8 cellular contexts compared by ENCODE assay signal in the genomic region with DNA sequence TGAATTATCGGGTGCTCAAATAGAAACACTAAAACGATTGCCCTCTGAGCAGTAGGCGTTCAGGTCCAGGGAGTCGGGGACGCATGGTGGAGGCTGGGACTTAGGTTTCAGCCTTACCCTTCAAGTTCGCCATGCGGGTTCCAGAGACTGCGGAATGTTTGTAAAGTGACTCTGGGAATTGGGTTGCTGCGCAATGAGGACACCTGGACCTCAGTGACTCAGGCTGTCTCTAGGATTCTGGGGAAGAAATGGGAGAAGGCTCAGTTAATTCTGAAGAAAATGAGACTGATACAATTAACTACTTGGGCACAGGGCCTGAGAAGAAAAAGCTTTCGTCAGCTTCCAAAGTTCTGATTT. TPM values are rescaled to one million over a fixed set of nuclear protein-coding genes. Genes with fewer than 3 reads are reported as not detected.
DNase-seq lines count a peak whose midpoint lies in the region; ATAC-seq and TF ChIP-seq lines count a peak whose summit lies in the region.

No MANE protein-coding gene starts in this region.

- H3K4me3 Mint-ChIP-seq in H9 (peak overlapping the region; percentile 61 to 76), activated B cell treated with CpG ODN at 0.5 μM for 24 hours (peak overlapping the region; percentile 90)

- H3K9me3 ChIP-seq in H9 (ENCODE audit: control insufficient read depth, low read depth, low read length) (no peaks in the 10 kb centered on the region), iPS DF 6.9 (ENCODE audit: control insufficient read depth, insufficient read depth, low read length) (no peaks in the 10 kb centered on the region), spleen (no peaks in the 10 kb centered on the region)

- no peak overlapping the region for H3K27ac Mint-ChIP-seq in H9
- peak overlapping the region; percentile 88 for H3K27ac Mint-ChIP-seq in activated B cell treated with CpG ODN at 0.5 μM for 24 hours

- H2BK15ac ChIP-seq in H9 (ENCODE audit: low read depth, low read length): no peak overlapping the region

- POLR2A ChIA-PET in activated B cell treated with CpG ODN at 0.5 μM for 24 hours (lab: Charles Lee): interaction anchor here (0.5 to 4.7 kb wide), 25 partner anchors 8 to 408 kb away, joined by 3 to 78 read pairs (median 6); a partner anchor contains a TSS

- H2AFZ ChIP-seq in H9 (ENCODE audit: low read length): no peak overlapping the region

- H3K4ac ChIP-seq in H9 (ENCODE audit: low read depth, low read length): no peak overlapping the region

- H4K8ac ChIP-seq in H9 (replicated peaks; ENCODE audit: insufficient read length, low read depth, low read length): no peak overlapping the region

- no peak overlapping the region for H2AK5ac ChIP-seq in H9 (ENCODE audit: insufficient read length, low read length)

- H2BK12ac ChIP-seq in H9 (ENCODE audit: insufficient read length, low read depth, low read length): no peak overlapping the region

- peaks cover 5 to 9% of the 10 kb centered on the region in 2 experiments for H3K4me1 Mint-ChIP-seq in H9
- peaks cover 46% of the 10 kb centered on the region for H3K4me1 Mint-ChIP-seq in activated B cell treated with CpG ODN at 0.5 μM for 24 hours

- H3K18ac ChIP-seq in H9 (ENCODE audit: insufficient read length, low read depth, low read length): no peak overlapping the region

- H2BK5ac ChIP-seq in H9 (ENCODE audit: insufficient read length, low read length): no peak overlapping the region

- H3K79me1 ChIP-seq in H9 (ENCODE audit: insufficient read depth, low read depth, low read length, poor library complexity, severe bottlenecking): no peaks in the 10 kb centered on the region

- H3K4me1 ChIP-seq in H9 (ENCODE audit: insufficient read depth, low read length) (no peaks in the 10 kb centered on the region), iPS DF 6.9 (ENCODE audit: control insufficient read depth, insufficient read depth, low read length) (no peaks in the 10 kb centered on the region), spleen (peaks cover 14 to 92% (median 42%) of the 10 kb centered on the region in 6 donors)

- ATAC-seq in activated B cell treated with CpG ODN at 0.5 μM for 24 hours (ENCODE audit: low read depth) (no peak), GM21717 (IDR thresholded peaks at IDR 0.05; ENCODE audit: unreplicated experiment) (no peak)

- peak overlapping the region; percentile 86 for H3K4me2 ChIP-seq in H9 (ENCODE audit: insufficient read depth, insufficient read length, low read length)

- no peak overlapping the region for H2BK120ac ChIP-seq in H9 (ENCODE audit: low read depth, low read length, poor library complexity, severe bottlenecking)

- DNase-seq in H9 (peak; percentile 59), activated B cell treated with CpG ODN at 0.5 μM for 24 hours (no peak), iPS DF 6.9 (ENCODE audit: low read depth, low spot score) (no peak), spleen (no peak), NCI-H1417 treated with DMSO at 0.1 percent for 48 hours (lab: John Stamatoyannopoulos, UW) (no peak), nucleus accumbens (lab: John Stamatoyannopoulos, UW) (no peak)
- no peak for DNase-seq in stimulated activated CD8-positive, alpha-beta memory T cell treated with anti-CD3 and anti-CD28 coated beads, Interleukin-4, amount 100 ng/mL, for 48 hours

- H3K79me2 ChIP-seq in H9 (ENCODE audit: insufficient read depth, low read length): no peaks in the 10 kb centered on the region

- no peaks in the 10 kb centered on the region for H3K36me3 Mint-ChIP-seq in H9 (ENCODE audit: insufficient read depth in 1 of 3, low read depth in 3 of 3)
- H3K36me3 Mint-ChIP-seq in activated B cell treated with CpG ODN at 0.5 μM for 24 hours (ENCODE audit: low read depth): peaks cover 32% of the 10 kb centered on the region

- no CpG with 5 or more reads among the region's 10 CpGs for WGBS in H9 (ENCODE audit: extremely low coverage, insufficient read length, low lambda C conversion rate)
- WGBS in iPS DF 6.9 (ENCODE audit: insufficient coverage, insufficient read length): no CpG with 5 or more reads among the region's 10 CpGs
- WGBS in spleen, 5 donors: 49 to 72% (median 64%) methylated on average over 10 of the region's 10 CpGs

- H3K27me3 ChIP-seq in H9 (ENCODE audit: insufficient read depth, low read length): peaks cover 6% of the 10 kb centered on the region; the same call in 1 of the 2 replicates
- peaks cover 12% of the 10 kb centered on the region; the same call in 1 of the 2 replicates for H3K27me3 ChIP-seq in iPS DF 6.9 (ENCODE audit: control insufficient read depth, insufficient read depth, low read length)
- H3K27me3 ChIP-seq in spleen (replicated peaks in 1 of 7): peaks cover 0 to 16% (median 0%) of the 10 kb centered on the region in 7 donors

- H3K56ac ChIP-seq in H9 (ENCODE audit: insufficient read length, low read depth, low read length): no peak overlapping the region

- H3K36me3 ChIP-seq in iPS DF 6.9 (ENCODE audit: control insufficient read depth, insufficient read depth, low read length) (no peaks in the 10 kb centered on the region), spleen (no peaks in the 10 kb centered on the region)

- H3K27ac ChIP-seq in H9 (ENCODE audit: insufficient read length, low read depth, low read length): no peak overlapping the region
- no peak overlapping the region for H3K27ac ChIP-seq in iPS DF 6.9 (ENCODE audit: low read length)
- H3K27ac ChIP-seq in spleen: peak overlapping the region; percentile 78 to 91 (median 88)

- peaks cover 61% of the 10 kb centered on the region for H3K27me3 Mint-ChIP-seq in H9 (ENCODE audit: low read depth)
- H3K27me3 Mint-ChIP-seq in activated B cell treated with CpG ODN at 0.5 μM for 24 hours: peaks cover 2% of the 10 kb centered on the region

- H3K9me3 Mint-ChIP-seq in H9 (no peaks in the 10 kb centered on the region), activated B cell treated with CpG ODN at 0.5 μM for 24 hours (no peaks in the 10 kb centered on the region)

- no peak overlapping the region for H3K23ac ChIP-seq in H9 (ENCODE audit: insufficient read length, low read depth, low read length)

- H4K91ac ChIP-seq in H9 (ENCODE audit: insufficient read length, low read depth, low read length): no peak overlapping the region

- H4K5ac ChIP-seq in H9 (ENCODE audit: insufficient read length, low read depth, low read length): no peak overlapping the region

- intact Hi-C loops in activated B cell treated with CpG ODN at 0.5 μM for 24 hours (cut with micrococcal nuclease): loop anchor here (2.0 kb wide), 1 partner anchor 15 kb away; no protein-coding TSS in a partner anchor
- intact Hi-C loops in spleen (cut with DNase I; ENCODE audit: low total_unique reads): loop anchor here (5.0 kb wide), 1 partner anchor 33 kb away; no protein-coding TSS in a partner anchor

- H2BK20ac ChIP-seq in H9 (ENCODE audit: low read depth, low read length, poor library complexity, severe bottlenecking): no peak overlapping the region

- CTCF ChIA-PET in activated B cell treated with CpG ODN at 0.5 μM for 24 hours (lab: Charles Lee): interaction anchor here (0.6 to 2.7 kb wide), 4 partner anchors 30 to 223 kb away, joined by 3 to 16 read pairs (median 3); a partner anchor contains a TSS

- H3K4me3 ChIP-seq in iPS DF 6.9 (ENCODE audit: low read length) (peak overlapping the region; percentile 50; the same call in 1 of the 2 replicates), spleen (peak overlapping the region; percentile 49 to 88 (median 62))

- TF ChIP-seq POLR2A in spleen (IDR thresholded peaks at IDR 0.05): no peak

- peaks cover 12% of the 10 kb centered on the region for H3K23me2 ChIP-seq in H9 (ENCODE audit: insufficient read length, low read depth, low read length, poor library complexity, severe bottlenecking)

- H3K9ac ChIP-seq in H9 (ENCODE audit: extremely low read depth, insufficient read length, low read length): no peak overlapping the region

- H4K20me1 ChIP-seq in H9 (ENCODE audit: control insufficient read depth, insufficient read depth, insufficient read length): no peaks in the 10 kb centered on the region

- H3K14ac ChIP-seq in H9 (ENCODE audit: insufficient read depth, low read length): no peak overlapping the region; the same call in 1 of the 2 replicates

- H3T11ph ChIP-seq in H9 (ENCODE audit: low read length): no peak overlapping the region

- TF ChIP-seq CTCF in H9 (conservative IDR thresholded peaks at IDR 0.05) (no peak), activated B cell treated with CpG ODN at 0.5 μM for 24 hours (IDR thresholded peaks at IDR 0.05) (no peak), spleen (IDR thresholded peaks at IDR 0.05 in 8 of 11, conservative IDR thresholded peaks at IDR 0.05 in 3 of 11) (no peak)

RNA-seq across cellular contexts. Expression of a gene that starts 1.1 kb away (rescaled TPM):
- total RNA-seq in H9 (2021) (3.7 and 4.0 TPM in 2 replicates), activated B cell treated with CpG ODN at 0.5 μM for 24 hours (199 and 221 TPM in 2 replicates), spleen (10 to 100 TPM; 37.4 to 71.1 (median 48.8) TPM)
- polyA plus RNA-seq in spleen: 100 to 1,000 TPM in 1 of 3 donors, 10 to 100 TPM in 2; 61.1 to 201 (median 69.1) TPM

Comparison
In these comparisons a context has a peak if more than half of its experiments do, and no peak if none do; other contexts are left out.
1. H3K27ac ChIP-seq: peak in spleen (8 of 8); none in H9 (single experiment) and iPS DF 6.9 (single experiment).